ENCODE assay signal across 8 cellular contexts in genomic region chr2:12005886-12006681, GRCh38.
A peak's percentile ranks its signal among the peaks of the same experiment; 100 is the strongest.
DNase-seq lines count a peak whose midpoint lies in the region; ATAC-seq lines count a peak whose summit lies in the region.

No MANE protein-coding gene starts in this region.

- ATAC-seq in GM18873 (IDR thresholded peaks at IDR 0.05; ENCODE audit: low FRiP score, unreplicated experiment) (peak; percentile 70), HG02943 (IDR thresholded peaks at IDR 0.05; ENCODE audit: low read depth, unreplicated experiment) (peak; percentile 75)

- DNase-seq in NCI-H69 (lab: John Stamatoyannopoulos, UW) = peak; percentile 59
- DNase-seq in activated T-cell treated with anti-CD3 and anti-CD28 coated beads for 48 hours (ENCODE audit: low read depth) = peak; percentile 59
- DNase-seq in iPS-NIHi11 (ENCODE audit: low spot score) = peak; percentile 39
- peak; percentile 45 for DNase-seq in stimulated activated CD8-positive, alpha-beta memory T cell treated with anti-CD3 and anti-CD28 coated beads, Interleukin-12 subunit alpha, Interleukin-12 subunit beta, amount 100 ng/mL, for 24 hours (ENCODE audit: extremely low read depth)
- DNase-seq in mesenteric fat pad (ENCODE audit: low spot score) = no peak
- no peak for DNase-seq in dedifferentiated amniotic fluid mesenchymal stem cell (ENCODE audit: extremely low spot score)

Comparison
In these comparisons a context has a peak if more than half of its experiments do, and no peak if none do; other contexts are left out.
1. DNase-seq: peak in NCI-H69 (single experiment), activated T-cell treated with anti-CD3 and anti-CD28 coated beads for 48 hours (single experiment), iPS-NIHi11 (single experiment) and stimulated activated CD8-positive, alpha-beta memory T cell treated with anti-CD3 and anti-CD28 coated beads, Interleukin-12 subunit alpha, Interleukin-12 subunit beta, amount 100 ng/mL, for 24 hours (single experiment); none in mesenteric fat pad (single experiment) and dedifferentiated amniotic fluid mesenchymal stem cell (single experiment).